ENCODE assay signal across 1 cellular context in the genomic region with DNA sequence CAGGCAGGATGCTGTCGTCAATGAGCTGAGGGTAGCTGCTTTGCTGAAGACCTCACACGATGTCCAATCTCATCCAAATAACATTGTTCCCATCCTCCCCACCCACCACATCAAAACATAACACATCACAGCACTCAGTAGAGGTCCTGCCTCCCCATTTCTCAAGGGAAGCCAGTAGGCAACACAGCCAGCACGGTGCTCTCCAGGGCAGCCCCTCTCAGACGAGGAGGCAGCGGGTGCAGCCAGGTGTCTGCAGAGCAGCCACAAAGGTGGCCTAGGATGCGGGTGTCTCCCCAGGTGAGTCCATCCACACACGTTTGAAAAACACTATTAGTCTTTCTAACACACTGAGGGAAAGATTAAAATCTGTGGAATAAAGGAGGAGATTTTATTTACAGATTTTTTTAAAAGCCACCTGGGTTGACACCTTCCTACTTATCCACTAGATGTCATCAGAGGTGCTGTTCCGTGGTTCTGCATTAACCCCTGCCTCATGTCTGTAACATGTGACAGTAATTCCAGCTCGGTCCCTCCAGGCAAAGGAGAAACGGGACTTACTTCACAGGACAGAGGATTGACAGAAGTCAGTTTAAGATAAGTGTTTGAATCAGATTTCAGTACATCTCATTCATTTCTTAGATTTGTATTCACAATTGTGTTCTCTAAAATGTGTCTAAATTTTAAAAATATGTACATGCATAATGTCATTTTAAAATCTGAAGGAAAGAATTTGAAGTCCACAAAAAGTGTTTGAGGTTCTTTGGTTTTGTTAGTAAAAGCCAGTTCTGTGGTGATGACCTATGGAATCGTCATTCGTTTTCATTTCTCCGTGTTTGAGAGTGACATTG.
TF ChIP-seq lines count a peak whose summit lies in the region.

No MANE protein-coding gene starts in this region.

TF ChIP-seq in SK-N-SH, 30 proteins besides CTCF, POLR2A, EP300 and RAD21 (continued from another document):
- TF ChIP-seq FOSL2 (IDR thresholded peaks at IDR 0.05; ENCODE audit: borderline replicate concordance, low read depth) (no peak), RFX5 (IDR thresholded peaks at IDR 0.05; ENCODE audit: low read length) (0 out of 2 replicates have a peak, but pooled peaks have one; percentile 49)
- TF ChIP-seq, protein P1, sequence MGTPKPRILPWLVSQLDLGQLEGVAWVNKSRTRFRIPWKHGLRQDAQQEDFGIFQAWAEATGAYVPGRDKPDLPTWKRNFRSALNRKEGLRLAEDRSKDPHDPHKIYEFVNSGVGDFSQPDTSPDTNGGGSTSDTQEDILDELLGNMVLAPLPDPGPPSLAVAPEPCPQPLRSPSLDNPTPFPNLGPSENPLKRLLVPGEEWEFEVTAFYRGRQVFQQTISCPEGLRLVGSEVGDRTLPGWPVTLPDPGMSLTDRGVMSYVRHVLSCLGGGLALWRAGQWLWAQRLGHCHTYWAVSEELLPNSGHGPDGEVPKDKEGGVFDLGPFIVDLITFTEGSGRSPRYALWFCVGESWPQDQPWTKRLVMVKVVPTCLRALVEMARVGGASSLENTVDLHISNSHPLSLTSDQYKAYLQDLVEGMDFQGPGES (IDR thresholded peaks at IDR 0.05; ENCODE audit: low read depth, low read length): no peak
